Comparison of ENCODE assay signal across 9 cellular contexts in genomic region chr1:162530318-162530984, GRCh38. TPM values are rescaled to one million over a fixed set of nuclear protein-coding genes. Genes with fewer than 3 reads are reported as not detected.
DNase-seq lines count a peak whose midpoint lies in the region; ATAC-seq and TF ChIP-seq lines count a peak whose summit lies in the region.
"Had no signal": no experiment of that assay in that cellular context is flagged by ENCODE, and none has a peak within 500 bp of the region (broad histone marks: within the 10 kb centered on the region; RNA-seq: fewer than 3 reads in every experiment).

No MANE protein-coding gene starts in this region.

- H3K9me3 ChIP-seq in DOHH2 (ENCODE audit: control insufficient read depth, insufficient read depth, low read length) = no peaks in the 10 kb centered on the region
- H3K9me3 ChIP-seq in CD8-positive, alpha-beta memory T cell (ENCODE audit: low read length) = no peaks in the 10 kb centered on the region
- H3K9me3 ChIP-seq in Caco-2 = no peaks in the 10 kb centered on the region

- H3K27me3 ChIP-seq in DOHH2 (ENCODE audit: control insufficient read depth, low read length) (no peaks in the 10 kb centered on the region), Caco-2 (replicated peaks; ENCODE audit: control insufficient read depth, insufficient read depth, low read length) (no peaks in the 10 kb centered on the region)
- H3K27me3 ChIP-seq in CD8-positive, alpha-beta memory T cell (ENCODE audit: insufficient read depth, low read length, poor library complexity, severe bottlenecking) = no peaks in the 10 kb centered on the region

- no peak overlapping the region for H3K4me3 ChIP-seq in DOHH2 (ENCODE audit: low read length)
- no peak overlapping the region for H3K4me3 ChIP-seq in CD8-positive, alpha-beta memory T cell (ENCODE audit: low read length)
- H3K4me3 ChIP-seq in Caco-2 (ENCODE audit: low read depth, low read length) = no peak overlapping the region

- H3K36me3 ChIP-seq in DOHH2 (ENCODE audit: control insufficient read depth, low read length) (peaks cover 30% of the 10 kb centered on the region), Caco-2 (ENCODE audit: control insufficient read depth, insufficient read depth, low read length) (no peaks in the 10 kb centered on the region)
- peaks cover 6% of the 10 kb centered on the region for H3K36me3 ChIP-seq in CD8-positive, alpha-beta memory T cell (ENCODE audit: insufficient read depth, low read length)

- H3K4me2 ChIP-seq in DOHH2 (ENCODE audit: low read length) = peak overlapping the region; percentile 44

- H3K9me3 Mint-ChIP-seq in WTC11 (no peaks in the 10 kb centered on the region), Caco-2 (ENCODE audit: unreplicated experiment) (no peaks in the 10 kb centered on the region)
- no peaks in the 10 kb centered on the region for H3K9me3 Mint-ChIP-seq in CD8-positive, alpha-beta memory T cell
- H3K9me3 Mint-ChIP-seq: activated CD4-positive, alpha-beta memory T cell treated with anti-CD3 and anti-CD28 coated beads for 36 hours had no signal

- no peak overlapping the region for H3K4me3 Mint-ChIP-seq in WTC11
- no peak overlapping the region for H3K4me3 Mint-ChIP-seq in CD8-positive, alpha-beta memory T cell
- H3K4me3 Mint-ChIP-seq in Caco-2 (ENCODE audit: unreplicated experiment) = no peak overlapping the region
- H3K4me3 Mint-ChIP-seq: activated CD4-positive, alpha-beta memory T cell treated with anti-CD3 and anti-CD28 coated beads for 36 hours had no signal

- no peaks in the 10 kb centered on the region for H3K79me2 ChIP-seq in DOHH2 (ENCODE audit: control insufficient read depth, low read length)

- CTCF ChIA-PET in WTC11 (lab: Charles Lee) (interaction anchor here (0.8 to 1.0 kb wide), 3 partner anchors 173 to 474 kb away, joined by 3 to 4 read pairs (median 3); no protein-coding TSS in a partner anchor), Caco-2 (lab: Charles Lee) (no interaction called here)
- CTCF ChIA-PET in CD8-positive, alpha-beta memory T cell (lab: Charles Lee) = no interaction called here

- H3K27me3 Mint-ChIP-seq in WTC11 (ENCODE audit: low read depth) (no peaks in the 10 kb centered on the region), Caco-2 (ENCODE audit: insufficient read depth, unreplicated experiment) (no peaks in the 10 kb centered on the region)
- H3K27me3 Mint-ChIP-seq in CD8-positive, alpha-beta memory T cell = no peaks in the 10 kb centered on the region
- H3K27me3 Mint-ChIP-seq: activated CD4-positive, alpha-beta memory T cell treated with anti-CD3 and anti-CD28 coated beads for 36 hours had no signal

- peaks cover 11% of the 10 kb centered on the region for H3F3A ChIP-seq in DOHH2 (ENCODE audit: control insufficient read depth, insufficient read depth)

- intact Hi-C loops in Caco-2 (cut with micrococcal nuclease; ENCODE audit: unreplicated experiment) = no loop called here

- ATAC-seq in GM19468 (IDR thresholded peaks at IDR 0.05; ENCODE audit: extremely low read depth, unreplicated experiment) (peak; percentile 89), HG03159 (IDR thresholded peaks at IDR 0.05; ENCODE audit: unreplicated experiment) (peak; percentile 96), WTC11 (peak; percentile 99)

- H3K9me2 ChIP-seq in DOHH2 (replicated peaks; ENCODE audit: control insufficient read depth, low read length) = no peaks in the 10 kb centered on the region

- peak overlapping the region; percentile 10; the same call in 1 of the 2 replicates for H3K27ac ChIP-seq in DOHH2 (ENCODE audit: low read depth, low read length)
- H3K27ac ChIP-seq in CD8-positive, alpha-beta memory T cell (ENCODE audit: low read depth, low read length) = no peak overlapping the region

- POLR2A ChIA-PET in WTC11 (lab: Charles Lee) (interaction anchor here (0.5 kb wide), 1 partner anchor 61 kb away, joined by 3 read pairs; no protein-coding TSS in a partner anchor), Caco-2 (lab: Charles Lee) (no interaction called here)
- POLR2A ChIA-PET in CD8-positive, alpha-beta memory T cell (lab: Charles Lee) = no interaction called here

- no TSS peak for BruUV-seq in Caco-2 (replicated peaks; lab: Mats Ljungman, UMichigan)

- DNase-seq in WTC11 (ENCODE audit: low spot score) (peak; percentile 55), NCI-H446 treated with DMSO at 0.1 percent for 48 hours (lab: John Stamatoyannopoulos, UW) (no peak), Caco-2 (no peak)
- no peak for DNase-seq in activated naive CD4-positive, alpha-beta T cell (lab: John Stamatoyannopoulos, UW)
- no peak for DNase-seq in CD8-positive, alpha-beta memory T cell
- DNase-seq: activated CD4-positive, alpha-beta memory T cell treated with anti-CD3 and anti-CD28 coated beads for 36 hours had no signal

- H3K27ac Mint-ChIP-seq in WTC11 = peak overlapping the region; percentile 24
- no peak overlapping the region for H3K27ac Mint-ChIP-seq in CD8-positive, alpha-beta memory T cell
- no peak overlapping the region for H3K27ac Mint-ChIP-seq in Caco-2 (ENCODE audit: unreplicated experiment)
- H3K27ac Mint-ChIP-seq: activated CD4-positive, alpha-beta memory T cell treated with anti-CD3 and anti-CD28 coated beads for 36 hours had no signal

- H3K4me1 ChIP-seq in DOHH2 (ENCODE audit: control insufficient read depth, low read length) (peaks cover 15% of the 10 kb centered on the region), Caco-2 (no peaks in the 10 kb centered on the region)
- no peaks in the 10 kb centered on the region for H3K4me1 ChIP-seq in CD8-positive, alpha-beta memory T cell (ENCODE audit: insufficient read depth, low read length)

- peaks cover 16% of the 10 kb centered on the region for H3K4me1 Mint-ChIP-seq in WTC11
- peaks cover 0 to 7% (median 0%) of the 10 kb centered on the region in 3 donors for H3K4me1 Mint-ChIP-seq in CD8-positive, alpha-beta memory T cell
- no peaks in the 10 kb centered on the region for H3K4me1 Mint-ChIP-seq in Caco-2 (ENCODE audit: low read depth, unreplicated experiment)

- H4K20me1 ChIP-seq in DOHH2 (ENCODE audit: control insufficient read depth, insufficient read depth, low read depth, low read length) = no peaks in the 10 kb centered on the region

- TF ChIP-seq CTCF in DOHH2 (IDR thresholded peaks at IDR 0.05; ENCODE audit: low read depth, low read length, poor library complexity, severe bottlenecking) (no peak), WTC11 (IDR thresholded peaks at IDR 0.05) (no peak), Caco-2 (IDR thresholded peaks at IDR 0.05; ENCODE audit: insufficient read depth in 1 of 2, low read depth in 1 of 2, low read length in 1 of 2, severe bottlenecking in 1 of 2, unreplicated experiment in 1 of 2) (no peak)

- no peaks in the 10 kb centered on the region for H3K36me3 Mint-ChIP-seq in WTC11
- H3K36me3 Mint-ChIP-seq in CD8-positive, alpha-beta memory T cell = peaks cover 3 to 32% (median 17%) of the 10 kb centered on the region in 3 donors
- H3K36me3 Mint-ChIP-seq in Caco-2 (ENCODE audit: insufficient read depth, unreplicated experiment) = peaks cover 6% of the 10 kb centered on the region

TF ChIP-seq in WTC11, 78 proteins besides CTCF, POLR2A, EP300 and RAD21 (continues in another document):
- TF ChIP-seq, protein P1, sequence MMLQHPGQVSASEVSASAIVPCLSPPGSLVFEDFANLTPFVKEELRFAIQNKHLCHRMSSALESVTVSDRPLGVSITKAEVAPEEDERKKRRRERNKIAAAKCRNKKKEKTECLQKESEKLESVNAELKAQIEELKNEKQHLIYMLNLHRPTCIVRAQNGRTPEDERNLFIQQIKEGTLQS (CRISPR knock-in tag; conservative IDR thresholded peaks at IDR 0.05) = no peak
- TF ChIP-seq JAZF1 (CRISPR knock-in tag; IDR thresholded peaks at IDR 0.05) (no peak), ZNF423 (CRISPR knock-in tag; IDR thresholded peaks at IDR 0.05) (no peak), ATF2 (CRISPR knock-in tag; IDR thresholded peaks at IDR 0.05; ENCODE audit: borderline replicate concordance, low read depth) (no peak), TCF7 (CRISPR knock-in tag; IDR thresholded peaks at IDR 0.05; ENCODE audit: low read depth) (no peak), TEAD4 (CRISPR knock-in tag; IDR thresholded peaks at IDR 0.05) (no peak), NFYB (CRISPR knock-in tag; conservative IDR thresholded peaks at IDR 0.05; ENCODE audit: low read depth) (no peak), USF1 (CRISPR knock-in tag; IDR thresholded peaks at IDR 0.05) (no peak)

RNA-seq across cellular contexts. Expression of gene UAP1, which starts 31.1 kb away (rescaled TPM):
- total RNA-seq in WTC11 (2021) = 31.1 to 31.7 TPM (median 31.6 TPM) in 3 replicates
- 10 to 100 TPM; 36.6 to 37.2 TPM for total RNA-seq in CD8-positive, alpha-beta memory T cell
- 37.9 TPM for polyA plus RNA-seq in CD8-positive, alpha-beta memory T cell
- 35.2 and 39.8 TPM in 2 replicates for total RNA-seq in Caco-2 (2022)

RNA-seq across cellular contexts. Expression of gene UHMK1, which starts 32.8 kb away (rescaled TPM):
- total RNA-seq in WTC11 (2021) (18.3 to 20.0 TPM (median 18.8 TPM) in 3 replicates), Caco-2 (2022) (23.4 and 24.9 TPM in 2 replicates)
- 10 to 100 TPM; 67.7 to 67.9 TPM for total RNA-seq in CD8-positive, alpha-beta memory T cell
- polyA plus RNA-seq in CD8-positive, alpha-beta memory T cell = 54.3 TPM
